Comparison of ENCODE assay signal across 22 cellular contexts in genomic region chr13:44676534-44676933, GRCh38.
"Had no signal": no experiment of that assay in that cellular context is flagged by ENCODE, and none has a peak within 500 bp of the region (broad histone marks: within the 10 kb centered on the region; RNA-seq: fewer than 3 reads in every experiment).

No MANE protein-coding gene starts in this region.

- ATAC-seq: Panc1, PC-3, SK-N-SH treated with all-trans-retinoic acid at 6 μM for 48 hours had no signal

- H3K4me3 ChIP-seq: MG63, SJCRH30 had no signal

- DNase-seq: Karpas-422, KG1, MG63, NCI-H1092, NCI-H1105 treated with DMSO at 0.1 percent for 48 hours, NCI-H1417 treated with DMSO at 0.1 percent for 48 hours, NCI-H146, NCI-H1694 treated with DMSO at 0.1 percent for 48 hours, NCI-H1930, NCI-H2081, NCI-H2107, NCI-H2227 treated with DMSO at 0.1 percent for 48 hours, NCI-H524 treated with DMSO at 0.1 percent for 48 hours, NCI-H69, NCI-H774, PC-3, SHP77 treated with DMSO at 0.1 percent for 48 hours, SJCRH30 had no signal

- H3K9me3 ChIP-seq: SJCRH30 had no signal

- H3K27ac ChIP-seq: HL-60, RWPE1, SJCRH30 had no signal

- H3K27me3 ChIP-seq: MG63, SJCRH30 had no signal

- H3K4me1 ChIP-seq: SJCRH30 had no signal

- H3K36me3 ChIP-seq: MG63, SJCRH30 had no signal
